In the genomic region with DNA sequence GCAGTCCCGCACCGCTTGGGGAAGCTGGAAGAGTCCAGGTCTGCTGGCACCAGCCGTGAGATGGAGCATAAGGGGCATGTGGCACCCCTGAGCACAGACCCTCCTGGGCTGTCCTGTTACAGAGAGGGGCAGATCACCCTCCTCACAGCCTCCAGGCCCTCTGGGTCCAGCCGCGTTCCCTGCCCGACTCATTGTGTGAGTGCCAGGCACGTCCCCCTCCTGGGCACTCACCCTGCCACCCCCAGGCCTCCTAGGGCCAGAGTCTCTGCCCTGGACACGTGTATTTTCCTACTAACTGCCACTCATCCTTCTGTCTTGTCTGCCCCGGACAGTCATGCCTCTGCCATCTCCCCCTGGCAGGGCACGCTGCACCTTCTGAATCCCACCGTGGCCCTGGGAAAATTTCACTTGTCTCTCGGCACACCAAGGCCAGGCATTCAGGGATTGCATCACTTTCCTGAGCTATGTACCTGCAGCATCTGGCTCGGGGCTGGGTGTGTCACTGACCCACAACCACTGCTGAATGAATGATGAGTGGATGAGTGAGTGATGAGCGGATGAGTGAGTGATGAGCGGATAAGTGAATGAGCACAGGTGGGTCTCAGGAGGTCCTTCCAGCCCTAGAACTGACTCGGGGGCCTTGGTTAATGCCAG, we compare ENCODE assay signal across 1 cellular context.
A peak's percentile ranks its signal among the peaks of the same experiment; 100 is the strongest.
TF ChIP-seq lines count a peak whose summit lies in the region.

No MANE protein-coding gene starts in this region.

TF ChIP-seq in GM12878, 131 proteins besides CTCF, POLR2A, EP300 and RAD21:
- TF ChIP-seq HDAC6 (IDR thresholded peaks at IDR 0.05; ENCODE audit: unreplicated experiment) (no peak), ZBED1 (IDR thresholded peaks at IDR 0.05; ENCODE audit: borderline replicate concordance) (no peak), KLF5 (IDR thresholded peaks at IDR 0.05; ENCODE audit: partially characterized antibody) (no peak)
- TF ChIP-seq, protein P1, sequence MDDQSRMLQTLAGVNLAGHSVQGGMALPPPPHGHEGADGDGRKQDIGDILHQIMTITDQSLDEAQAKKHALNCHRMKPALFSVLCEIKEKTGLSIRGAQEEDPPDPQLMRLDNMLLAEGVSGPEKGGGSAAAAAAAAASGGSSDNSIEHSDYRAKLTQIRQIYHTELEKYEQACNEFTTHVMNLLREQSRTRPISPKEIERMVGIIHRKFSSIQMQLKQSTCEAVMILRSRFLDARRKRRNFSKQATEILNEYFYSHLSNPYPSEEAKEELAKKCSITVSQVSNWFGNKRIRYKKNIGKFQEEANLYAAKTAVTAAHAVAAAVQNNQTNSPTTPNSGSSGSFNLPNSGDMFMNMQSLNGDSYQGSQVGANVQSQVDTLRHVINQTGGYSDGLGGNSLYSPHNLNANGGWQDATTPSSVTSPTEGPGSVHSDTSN (IDR thresholded peaks at IDR 0.05; ENCODE audit: insufficient replicate concordance, low read depth, low read length): peak; percentile 1
- TF ChIP-seq, protein P2, sequence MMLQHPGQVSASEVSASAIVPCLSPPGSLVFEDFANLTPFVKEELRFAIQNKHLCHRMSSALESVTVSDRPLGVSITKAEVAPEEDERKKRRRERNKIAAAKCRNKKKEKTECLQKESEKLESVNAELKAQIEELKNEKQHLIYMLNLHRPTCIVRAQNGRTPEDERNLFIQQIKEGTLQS (IDR thresholded peaks at IDR 0.05; ENCODE audit: borderline replicate concordance, extremely low read depth, low read depth, low read length): no peak
